7 cellular contexts compared by ENCODE assay signal in genomic region chr4:119364203-119364602, GRCh38. TPM values are rescaled to one million over a fixed set of nuclear protein-coding genes. Genes with fewer than 3 reads are reported as not detected.
"Had no signal": no experiment of that assay in that cellular context is flagged by ENCODE, and none has a peak within 500 bp of the region (broad histone marks: within the 10 kb centered on the region; RNA-seq: fewer than 3 reads in every experiment).

No MANE protein-coding gene starts in this region.

RNA-seq across cellular contexts. Expression of gene FABP2, which starts 42.3 kb away (rescaled TPM):
- total RNA-seq: HT-29, LHCN-M2, NCI-H460, PC-9, Right ventricle myocardium superior, RPMI7951, SJSA1 had no signal
